Comparison of ENCODE assay signal across 8 cellular contexts in the genomic region with DNA sequence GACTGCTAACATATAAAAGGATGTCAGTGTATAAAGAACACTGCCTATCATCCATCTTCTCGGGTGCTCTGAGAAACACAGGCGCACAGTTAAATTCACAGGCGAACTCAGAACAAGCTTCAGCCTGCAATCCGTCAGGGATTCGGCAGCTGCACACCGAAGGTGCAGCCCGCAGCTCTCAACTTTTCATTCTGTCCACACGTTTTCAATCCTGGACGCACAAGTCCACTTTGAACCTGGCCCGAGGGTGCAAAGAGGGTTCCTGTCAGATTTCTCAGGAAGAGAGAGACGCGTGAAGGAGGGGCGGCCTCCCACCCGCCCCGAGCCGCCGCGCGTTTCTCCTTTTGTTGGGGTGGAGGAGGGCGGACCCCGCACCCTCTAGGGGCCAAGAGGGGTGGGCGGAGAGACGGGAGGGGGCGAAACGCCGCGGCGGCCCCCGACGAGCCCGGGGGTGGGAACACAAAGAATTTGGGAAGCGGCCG. TPM values are rescaled to one million over a fixed set of nuclear protein-coding genes. Genes with fewer than 3 reads are reported as not detected.
A peak's percentile ranks its signal among the peaks of the same experiment; 100 is the strongest.
DNase-seq lines count a peak whose midpoint lies in the region; ATAC-seq and TF ChIP-seq lines count a peak whose summit lies in the region.

No MANE protein-coding gene starts in this region.

- peaks cover 45% of the 10 kb centered on the region for H3K79me2 ChIP-seq in ACC112 (ENCODE audit: control insufficient read depth, insufficient read depth, low read length, unreplicated experiment)

- H3K27ac Mint-ChIP-seq in naive B cell: peak overlapping the region; percentile 21 to 94 (median 90)

- H3K36me3 Mint-ChIP-seq in activated T-cell treated with anti-CD3 and anti-CD28 coated beads, Interleukin-2, amount 50 U/mL, for 4 hours (ENCODE audit: insufficient read depth): no peaks in the 10 kb centered on the region
- no peaks in the 10 kb centered on the region for H3K36me3 Mint-ChIP-seq in naive B cell

- ATAC-seq in GM18505 (IDR thresholded peaks at IDR 0.05; ENCODE audit: unreplicated experiment) (peak; percentile 46), HG02938 (IDR thresholded peaks at IDR 0.05; ENCODE audit: unreplicated experiment) (peak; percentile 35), naive B cell (ENCODE audit: low read depth in 2 of 2) (peak; percentile 58 to 59)
- ATAC-seq in activated T-cell treated with anti-CD3 and anti-CD28 coated beads, Interleukin-2, amount 50 U/mL, for 4 hours: peak; percentile 24 to 51

- peak overlapping the region; percentile 93 for H3K4me3 Mint-ChIP-seq in activated T-cell treated with anti-CD3 and anti-CD28 coated beads, Interleukin-2, amount 50 U/mL, for 4 hours
- peak overlapping the region; percentile 92 to 97 (median 94) for H3K4me3 Mint-ChIP-seq in naive B cell

- peak overlapping the region; percentile 20 for H3K27ac ChIP-seq in ACC112 (ENCODE audit: low read depth, low read length)
- H3K27ac ChIP-seq in tibial artery: peak overlapping the region; percentile 83 to 96

- H2AFZ ChIP-seq in ACC112 (ENCODE audit: low read length, unreplicated experiment): peak overlapping the region; percentile 82

- TF ChIP-seq CTCF in tibial artery (IDR thresholded peaks at IDR 0.05): no peak

- intact Hi-C loops in tibial artery (cut with DNase I; ENCODE audit: low total_unique reads): loop anchor here (5.0 kb wide), 1 partner anchor 250 kb away; a partner anchor contains a TSS

- H3K4me1 Mint-ChIP-seq in activated T-cell treated with anti-CD3 and anti-CD28 coated beads, Interleukin-2, amount 50 U/mL, for 4 hours (ENCODE audit: low read depth): peaks cover 28% of the 10 kb centered on the region
- peaks cover 12 to 25% (median 22%) of the 10 kb centered on the region in 3 donors for H3K4me1 Mint-ChIP-seq in naive B cell

- no peaks in the 10 kb centered on the region for H3K27me3 Mint-ChIP-seq in activated T-cell treated with anti-CD3 and anti-CD28 coated beads, Interleukin-2, amount 50 U/mL, for 4 hours (ENCODE audit: low read depth)
- H3K27me3 Mint-ChIP-seq in naive B cell: no peaks in the 10 kb centered on the region

- H3K4me1 ChIP-seq in ACC112 (ENCODE audit: control insufficient read depth, insufficient read depth, low read length, unreplicated experiment) (peaks cover 45% of the 10 kb centered on the region), tibial artery (peaks cover 0 to 57% (median 32%) of the 10 kb centered on the region in 4 donors)

- peak overlapping the region; percentile 94 for H3K4me3 ChIP-seq in ACC112 (ENCODE audit: low read depth, low read length)
- peak overlapping the region; percentile 72 to 79 for H3K4me3 ChIP-seq in tibial artery

- no peaks in the 10 kb centered on the region for H3K9me3 Mint-ChIP-seq in activated T-cell treated with anti-CD3 and anti-CD28 coated beads, Interleukin-2, amount 50 U/mL, for 4 hours
- H3K9me3 Mint-ChIP-seq in naive B cell: no peaks in the 10 kb centered on the region

- H3K27me3 ChIP-seq in ACC112 (ENCODE audit: insufficient read depth, low read length) (no peaks in the 10 kb centered on the region), tibial artery (no peaks in the 10 kb centered on the region)

- no peaks in the 10 kb centered on the region for H3K36me3 ChIP-seq in ACC112 (ENCODE audit: insufficient read depth, low read length)
- H3K36me3 ChIP-seq in tibial artery: no peaks in the 10 kb centered on the region

- peak; percentile 52 for DNase-seq in NCI-H2171 (lab: John Stamatoyannopoulos, UW)
- peak; percentile 7 for DNase-seq in activated T-cell treated with anti-CD3 and anti-CD28 coated beads, Interleukin-2, amount 50 U/mL, for 4 hours
- DNase-seq in fibroblast of gingiva (ENCODE audit: low read depth): peak; percentile 25
- DNase-seq in naive B cell: peak; percentile 37
- DNase-seq in tibial artery: peak in 1 of 2 donors; percentile 30

- TF ChIP-seq POLR2A in GM18505 (IDR thresholded peaks at IDR 0.05; ENCODE audit: borderline replicate concordance, extremely low read depth, insufficient read depth, insufficient read length): no peak

- no peaks in the 10 kb centered on the region for H3K9me3 ChIP-seq in tibial artery

RNA-seq across cellular contexts. Expression of a gene that starts 0.7 kb away (rescaled TPM):
- total RNA-seq in activated T-cell treated with anti-CD3 and anti-CD28 coated beads, Interleukin-2, amount 50 U/mL, for 4 hours: 1 to 10 TPM; 5.2 to 8.6 (median 7.3) TPM
- 1 to 10 TPM; 2.8 to 4.4 (median 3.7) TPM for polyA plus RNA-seq in naive B cell (ENCODE audit: low read depth in 6 of 6)
